ENCODE assay signal across 23 cellular contexts in the genomic region with DNA sequence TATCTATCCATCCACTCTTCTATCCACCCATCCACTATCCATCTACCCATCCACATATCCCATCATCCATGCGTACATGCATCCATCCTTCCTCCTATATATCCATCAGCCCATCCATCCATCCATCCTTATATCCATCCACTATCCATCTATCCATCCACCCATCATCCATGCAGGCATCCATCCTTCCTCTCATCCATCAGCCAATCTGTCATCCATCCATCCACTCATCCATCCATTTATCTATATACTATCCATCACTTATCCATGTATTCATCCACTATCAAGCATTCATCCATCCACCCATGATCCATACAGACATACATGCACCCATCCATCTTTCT.
"Had no signal": no experiment of that assay in that cellular context is flagged by ENCODE, and none has a peak within 500 bp of the region (broad histone marks: within the 10 kb centered on the region; RNA-seq: fewer than 3 reads in every experiment).

No MANE protein-coding gene starts in this region.

- DNase-seq: stimulated activated CD4-positive, alpha-beta T cell treated with anti-CD3 and anti-CD28 coated beads, Interleukin-2, amount 100 ng/mL, for 48 hours; stimulated activated CD4-positive, alpha-beta T cell treated with anti-CD3 and anti-CD28 coated beads, Interleukin-4, amount 100 ng/mL, for 1 hour; stimulated activated CD4-positive, alpha-beta T cell treated with anti-CD3 and anti-CD28 coated beads, Interleukin-4, amount 100 ng/mL, for 24 hours; stimulated activated CD4-positive, alpha-beta T cell treated with anti-CD3 and anti-CD28 coated beads, Interleukin-4, amount 100 ng/mL, for 4 hours; stimulated activated CD8-positive, alpha-beta memory T cell treated with anti-CD3 and anti-CD28 coated beads, Interleukin-4, amount 100 ng/mL, for 48 hours; stimulated activated naive B cell treated with anti-CD40 and anti-IgM and Interleukin-4, amounts not matched to agents 10 μg/mL and 1 μg/mL and 100 μg/mL, for 72 hours; stimulated activated naive CD4-positive, alpha-beta T cell; stimulated activated naive CD4-positive, alpha-beta T cell treated with Interleukin-2 at 50 U/mL for 16 hours; stimulated activated naive CD8-positive, alpha-beta T cell treated with anti-CD3 and anti-CD28 coated beads, Interleukin-15, amount 100 ng/mL, for 72 hours; stimulated activated naive CD8-positive, alpha-beta T cell treated with anti-CD3 and anti-CD28 coated beads, Interleukin-15, Interleukin-2, amounts not matched to agents 100 U/mL and 50 U/mL, for 24 hours; stomach; substantia nigra; testis; thyroid gland; tibial artery; upper lobe of left lung; upper lobe of right lung; uterus had no signal

- H3K4me3 ChIP-seq: stomach, suprapubic skin, testis, thoracic aorta, thyroid gland, tibial artery, tibial nerve, upper lobe of left lung, upper lobe of right lung, uterus, vagina had no signal

- FAIRE-seq: urothelium cell line had no signal

- H3K27ac ChIP-seq: stomach, suprapubic skin, testis, thoracic aorta, thyroid gland, tibial artery, tibial nerve, upper lobe of left lung, upper lobe of right lung, uterus, vagina had no signal

- H3K9me3 ChIP-seq: stomach, suprapubic skin, testis, thoracic aorta, thyroid gland, upper lobe of left lung, upper lobe of right lung, uterus, vagina had no signal

- H3K4me1 ChIP-seq: stomach, suprapubic skin, testis, thyroid gland, tibial artery, tibial nerve, upper lobe of left lung, upper lobe of right lung, uterus, vagina had no signal

- H3K36me3 ChIP-seq: stomach, suprapubic skin, thoracic aorta, thyroid gland, tibial artery, tibial nerve, upper lobe of left lung, upper lobe of right lung, uterus, vagina had no signal

- H3K27me3 ChIP-seq: suprapubic skin, testis, thyroid gland, tibial nerve, upper lobe of left lung, upper lobe of right lung, uterus, vagina had no signal
